Comparison of ENCODE assay signal across 19 cellular contexts in genomic region chr14:82655770-82656169, GRCh38.
"Had no signal": no experiment of that assay in that cellular context is flagged by ENCODE, and none has a peak within 500 bp of the region (broad histone marks: within the 10 kb centered on the region; RNA-seq: fewer than 3 reads in every experiment).

No MANE protein-coding gene starts in this region.

- H3K27me3 ChIP-seq: esophagus muscularis mucosa, gastroesophageal sphincter, tibial artery, upper lobe of right lung, vagina had no signal

- H3K36me3 ChIP-seq: esophagus muscularis mucosa, gastroesophageal sphincter, pancreas, right lobe of liver, tibial artery, upper lobe of right lung, vagina had no signal

- H3K27ac ChIP-seq: esophagus muscularis mucosa, gastroesophageal sphincter, pancreas, right lobe of liver, tibial artery, upper lobe of right lung, vagina had no signal

- H3K4me3 ChIP-seq: esophagus muscularis mucosa, gastroesophageal sphincter, lung, pancreas, right lobe of liver, tibial artery, upper lobe of right lung, vagina had no signal

- DNase-seq: endodermal cell; glutamatergic neuron; immature natural killer cell; kidney; left colon; left ventricle myocardium superior; mesenchymal stem cell; naive B cell; occipital lobe; pancreas; retina; right lobe of liver; stimulated activated CD4-positive, alpha-beta T cell treated with anti-CD3 and anti-CD28 coated beads, Interleukin-4, amount 100 ng/mL, for 24 hours; tibial artery; upper lobe of right lung had no signal

- H3K4me1 ChIP-seq: gastroesophageal sphincter, pancreas, right lobe of liver, tibial artery, upper lobe of right lung had no signal
